In the genomic region with DNA sequence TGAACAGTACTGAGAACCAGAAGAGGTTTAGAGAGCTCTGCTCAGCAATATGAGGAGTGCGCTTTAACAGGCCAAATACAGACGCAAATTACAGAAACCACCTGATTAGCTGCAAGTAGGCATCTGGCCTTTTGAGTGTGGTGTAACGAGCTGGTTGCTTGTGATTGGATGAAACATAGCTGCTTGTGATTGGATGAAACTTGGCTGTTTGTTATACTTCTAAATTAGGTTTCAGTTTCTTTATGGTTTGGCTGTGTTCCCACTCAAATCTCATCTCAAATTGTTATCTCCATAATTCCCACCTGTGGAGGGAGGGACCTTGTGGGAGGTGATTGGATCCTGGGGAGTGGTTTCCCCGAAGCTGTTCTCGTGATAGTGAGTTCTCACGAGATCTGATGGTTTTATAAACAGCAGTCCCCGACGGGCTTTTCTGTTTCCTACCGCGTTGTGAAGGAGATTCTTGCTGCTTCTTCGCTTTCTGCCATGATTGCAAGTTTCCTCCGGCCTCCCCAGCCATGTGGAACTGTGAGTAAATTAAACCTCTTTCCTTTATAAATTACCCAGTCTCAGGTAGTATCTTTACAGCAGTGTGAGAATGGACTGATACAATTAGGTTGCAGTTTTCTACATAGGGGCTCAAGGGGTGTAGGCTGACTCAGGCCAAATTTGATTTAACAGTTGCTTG, we compare ENCODE assay signal across 1 cellular context.
TF ChIP-seq lines count a peak whose summit lies in the region.

No MANE protein-coding gene starts in this region.

TF ChIP-seq in HepG2, 621 proteins besides CTCF, POLR2A, EP300 and RAD21 (continued from another document and continues in another):
- TF ChIP-seq, protein P1, sequence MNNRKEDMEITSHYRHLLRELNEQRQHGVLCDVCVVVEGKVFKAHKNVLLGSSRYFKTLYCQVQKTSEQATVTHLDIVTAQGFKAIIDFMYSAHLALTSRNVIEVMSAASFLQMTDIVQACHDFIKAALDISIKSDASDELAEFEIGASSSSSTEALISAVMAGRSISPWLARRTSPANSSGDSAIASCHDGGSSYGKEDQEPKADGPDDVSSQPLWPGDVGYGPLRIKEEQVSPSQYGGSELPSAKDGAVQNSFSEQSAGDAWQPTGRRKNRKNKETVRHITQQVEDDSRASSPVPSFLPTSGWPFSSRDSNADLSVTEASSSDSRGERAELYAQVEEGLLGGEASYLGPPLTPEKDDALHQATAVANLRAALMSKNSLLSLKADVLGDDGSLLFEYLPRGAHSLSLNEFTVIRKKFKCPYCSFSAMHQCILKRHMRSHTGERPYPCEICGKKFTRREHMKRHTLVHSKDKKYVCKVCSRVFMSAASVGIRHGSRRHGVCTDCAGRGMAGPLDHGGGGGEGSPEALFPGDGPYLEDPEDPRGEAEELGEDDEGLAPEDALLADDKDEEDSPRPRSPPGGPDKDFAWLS (CRISPR knock-in tag; IDR thresholded peaks at IDR 0.05; ENCODE audit: borderline replicate concordance), result no peak
- TF ChIP-seq ZNF550 (CRISPR knock-in tag; IDR thresholded peaks at IDR 0.05; ENCODE audit: borderline replicate concordance), result no peak
- TF ChIP-seq MAZ (IDR thresholded peaks at IDR 0.05; ENCODE audit: borderline replicate concordance, low read depth, low read length), result no peak
- no peak for TF ChIP-seq MAZ (CRISPR knock-in tag; IDR thresholded peaks at IDR 0.05; ENCODE audit: low read depth)
- TF ChIP-seq, protein P2, sequence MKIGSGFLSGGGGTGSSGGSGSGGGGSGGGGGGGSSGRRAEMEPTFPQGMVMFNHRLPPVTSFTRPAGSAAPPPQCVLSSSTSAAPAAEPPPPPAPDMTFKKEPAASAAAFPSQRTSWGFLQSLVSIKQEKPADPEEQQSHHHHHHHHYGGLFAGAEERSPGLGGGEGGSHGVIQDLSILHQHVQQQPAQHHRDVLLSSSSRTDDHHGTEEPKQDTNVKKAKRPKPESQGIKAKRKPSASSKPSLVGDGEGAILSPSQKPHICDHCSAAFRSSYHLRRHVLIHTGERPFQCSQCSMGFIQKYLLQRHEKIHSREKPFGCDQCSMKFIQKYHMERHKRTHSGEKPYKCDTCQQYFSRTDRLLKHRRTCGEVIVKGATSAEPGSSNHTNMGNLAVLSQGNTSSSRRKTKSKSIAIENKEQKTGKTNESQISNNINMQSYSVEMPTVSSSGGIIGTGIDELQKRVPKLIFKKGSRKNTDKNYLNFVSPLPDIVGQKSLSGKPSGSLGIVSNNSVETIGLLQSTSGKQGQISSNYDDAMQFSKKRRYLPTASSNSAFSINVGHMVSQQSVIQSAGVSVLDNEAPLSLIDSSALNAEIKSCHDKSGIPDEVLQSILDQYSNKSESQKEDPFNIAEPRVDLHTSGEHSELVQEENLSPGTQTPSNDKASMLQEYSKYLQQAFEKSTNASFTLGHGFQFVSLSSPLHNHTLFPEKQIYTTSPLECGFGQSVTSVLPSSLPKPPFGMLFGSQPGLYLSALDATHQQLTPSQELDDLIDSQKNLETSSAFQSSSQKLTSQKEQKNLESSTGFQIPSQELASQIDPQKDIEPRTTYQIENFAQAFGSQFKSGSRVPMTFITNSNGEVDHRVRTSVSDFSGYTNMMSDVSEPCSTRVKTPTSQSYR (CRISPR knock-in tag; IDR thresholded peaks at IDR 0.05; ENCODE audit: borderline replicate concordance), result no peak
- no peak for TF ChIP-seq LCORL (IDR thresholded peaks at IDR 0.05)
- TF ChIP-seq LCORL (CRISPR knock-in tag; IDR thresholded peaks at IDR 0.05), result 0 out of 2 replicates have a peak, but pooled peaks have one; percentile 17
- TF ChIP-seq ZNF224 (CRISPR knock-in tag; IDR thresholded peaks at IDR 0.05), result no peak
- TF ChIP-seq MAF1 (CRISPR knock-in tag; IDR thresholded peaks at IDR 0.05; ENCODE audit: borderline replicate concordance), result no peak
- TF ChIP-seq CCAR2 (optimal IDR thresholded peaks at IDR 0.05; ENCODE audit: low read depth, low read length), result no peak
- peak; percentile 26; the same call in 1 of the 2 replicates for TF ChIP-seq CEBPG (CRISPR knock-in tag; IDR thresholded peaks at IDR 0.05)
- peak in 1 of 2 experiments; percentile 73; a peak in 2 of 4 replicates for TF ChIP-seq KLF16 (CRISPR knock-in tag; IDR thresholded peaks at IDR 0.05)
- TF ChIP-seq FOSL1 (CRISPR knock-in tag; IDR thresholded peaks at IDR 0.05; ENCODE audit: borderline replicate concordance), result no peak
- no peak for TF ChIP-seq CCDC6 (CRISPR knock-in tag; IDR thresholded peaks at IDR 0.05)
- TF ChIP-seq, protein P3, sequence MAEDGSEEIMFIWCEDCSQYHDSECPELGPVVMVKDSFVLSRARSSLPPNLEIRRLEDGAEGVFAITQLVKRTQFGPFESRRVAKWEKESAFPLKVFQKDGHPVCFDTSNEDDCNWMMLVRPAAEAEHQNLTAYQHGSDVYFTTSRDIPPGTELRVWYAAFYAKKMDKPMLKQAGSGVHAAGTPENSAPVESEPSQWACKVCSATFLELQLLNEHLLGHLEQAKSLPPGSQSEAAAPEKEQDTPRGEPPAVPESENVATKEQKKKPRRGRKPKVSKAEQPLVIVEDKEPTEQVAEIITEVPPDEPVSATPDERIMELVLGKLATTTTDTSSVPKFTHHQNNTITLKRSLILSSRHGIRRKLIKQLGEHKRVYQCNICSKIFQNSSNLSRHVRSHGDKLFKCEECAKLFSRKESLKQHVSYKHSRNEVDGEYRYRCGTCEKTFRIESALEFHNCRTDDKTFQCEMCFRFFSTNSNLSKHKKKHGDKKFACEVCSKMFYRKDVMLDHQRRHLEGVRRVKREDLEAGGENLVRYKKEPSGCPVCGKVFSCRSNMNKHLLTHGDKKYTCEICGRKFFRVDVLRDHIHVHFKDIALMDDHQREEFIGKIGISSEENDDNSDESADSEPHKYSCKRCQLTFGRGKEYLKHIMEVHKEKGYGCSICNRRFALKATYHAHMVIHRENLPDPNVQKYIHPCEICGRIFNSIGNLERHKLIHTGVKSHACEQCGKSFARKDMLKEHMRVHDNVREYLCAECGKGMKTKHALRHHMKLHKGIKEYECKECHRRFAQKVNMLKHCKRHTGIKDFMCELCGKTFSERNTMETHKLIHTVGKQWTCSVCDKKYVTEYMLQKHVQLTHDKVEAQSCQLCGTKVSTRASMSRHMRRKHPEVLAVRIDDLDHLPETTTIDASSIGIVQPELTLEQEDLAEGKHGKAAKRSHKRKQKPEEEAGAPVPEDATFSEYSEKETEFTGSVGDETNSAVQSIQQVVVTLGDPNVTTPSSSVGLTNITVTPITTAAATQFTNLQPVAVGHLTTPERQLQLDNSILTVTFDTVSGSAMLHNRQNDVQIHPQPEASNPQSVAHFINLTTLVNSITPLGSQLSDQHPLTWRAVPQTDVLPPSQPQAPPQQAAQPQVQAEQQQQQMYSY (CRISPR knock-in tag; IDR thresholded peaks at IDR 0.05), result no peak
- no peak for TF ChIP-seq ZIK1 (CRISPR knock-in tag; IDR thresholded peaks at IDR 0.05; ENCODE audit: borderline replicate concordance, low read depth)
- peak; percentile 54; the same call in 1 of the 2 replicates for TF ChIP-seq THAP11 (CRISPR knock-in tag; IDR thresholded peaks at IDR 0.05)
- no peak; the same call in 1 of the 2 replicates for TF ChIP-seq HOXA3 (CRISPR knock-in tag; IDR thresholded peaks at IDR 0.05)
- TF ChIP-seq, protein P4, sequence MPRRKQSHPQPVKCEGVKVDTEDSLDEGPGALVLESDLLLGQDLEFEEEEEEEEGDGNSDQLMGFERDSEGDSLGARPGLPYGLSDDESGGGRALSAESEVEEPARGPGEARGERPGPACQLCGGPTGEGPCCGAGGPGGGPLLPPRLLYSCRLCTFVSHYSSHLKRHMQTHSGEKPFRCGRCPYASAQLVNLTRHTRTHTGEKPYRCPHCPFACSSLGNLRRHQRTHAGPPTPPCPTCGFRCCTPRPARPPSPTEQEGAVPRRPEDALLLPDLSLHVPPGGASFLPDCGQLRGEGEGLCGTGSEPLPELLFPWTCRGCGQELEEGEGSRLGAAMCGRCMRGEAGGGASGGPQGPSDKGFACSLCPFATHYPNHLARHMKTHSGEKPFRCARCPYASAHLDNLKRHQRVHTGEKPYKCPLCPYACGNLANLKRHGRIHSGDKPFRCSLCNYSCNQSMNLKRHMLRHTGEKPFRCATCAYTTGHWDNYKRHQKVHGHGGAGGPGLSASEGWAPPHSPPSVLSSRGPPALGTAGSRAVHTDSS (CRISPR knock-in tag; conservative IDR thresholded peaks at IDR 0.05), result no peak
- TF ChIP-seq, protein P5, sequence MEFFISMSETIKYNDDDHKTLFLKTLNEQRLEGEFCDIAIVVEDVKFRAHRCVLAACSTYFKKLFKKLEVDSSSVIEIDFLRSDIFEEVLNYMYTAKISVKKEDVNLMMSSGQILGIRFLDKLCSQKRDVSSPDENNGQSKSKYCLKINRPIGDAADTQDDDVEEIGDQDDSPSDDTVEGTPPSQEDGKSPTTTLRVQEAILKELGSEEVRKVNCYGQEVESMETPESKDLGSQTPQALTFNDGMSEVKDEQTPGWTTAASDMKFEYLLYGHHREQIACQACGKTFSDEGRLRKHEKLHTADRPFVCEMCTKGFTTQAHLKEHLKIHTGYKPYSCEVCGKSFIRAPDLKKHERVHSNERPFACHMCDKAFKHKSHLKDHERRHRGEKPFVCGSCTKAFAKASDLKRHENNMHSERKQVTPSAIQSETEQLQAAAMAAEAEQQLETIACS (CRISPR knock-in tag; IDR thresholded peaks at IDR 0.05), result no peak
- no peak; the same call in 1 of the 2 replicates for TF ChIP-seq RBFOX2 (IDR thresholded peaks at IDR 0.05; ENCODE audit: low read depth, low read length)
- TF ChIP-seq NCOR1 (IDR thresholded peaks at IDR 0.05; ENCODE audit: borderline replicate concordance, low read length), result no peak
- no peak for TF ChIP-seq MTA1 (CRISPR knock-in tag; IDR thresholded peaks at IDR 0.05; ENCODE audit: borderline replicate concordance)
- TF ChIP-seq ATF7 (IDR thresholded peaks at IDR 0.05), result no peak
- TF ChIP-seq ATF7 (CRISPR knock-in tag; IDR thresholded peaks at IDR 0.05), result no peak
- TF ChIP-seq ZNF12 (CRISPR knock-in tag; IDR thresholded peaks at IDR 0.05), result no peak; the same call in 1 of the 2 replicates
- TF ChIP-seq, protein P6, sequence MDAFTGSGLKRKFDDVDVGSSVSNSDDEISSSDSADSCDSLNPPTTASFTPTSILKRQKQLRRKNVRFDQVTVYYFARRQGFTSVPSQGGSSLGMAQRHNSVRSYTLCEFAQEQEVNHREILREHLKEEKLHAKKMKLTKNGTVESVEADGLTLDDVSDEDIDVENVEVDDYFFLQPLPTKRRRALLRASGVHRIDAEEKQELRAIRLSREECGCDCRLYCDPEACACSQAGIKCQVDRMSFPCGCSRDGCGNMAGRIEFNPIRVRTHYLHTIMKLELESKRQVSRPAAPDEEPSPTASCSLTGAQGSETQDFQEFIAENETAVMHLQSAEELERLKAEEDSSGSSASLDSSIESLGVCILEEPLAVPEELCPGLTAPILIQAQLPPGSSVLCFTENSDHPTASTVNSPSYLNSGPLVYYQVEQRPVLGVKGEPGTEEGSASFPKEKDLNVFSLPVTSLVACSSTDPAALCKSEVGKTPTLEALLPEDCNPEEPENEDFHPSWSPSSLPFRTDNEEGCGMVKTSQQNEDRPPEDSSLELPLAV (CRISPR knock-in tag; conservative IDR thresholded peaks at IDR 0.05; ENCODE audit: low read depth), result no peak
- TF ChIP-seq IRX3 (CRISPR knock-in tag; IDR thresholded peaks at IDR 0.05; ENCODE audit: borderline replicate concordance, low read depth), result 0 out of 2 replicates have a peak, but pooled peaks have one; percentile 52
- no peak for TF ChIP-seq PHB2 (IDR thresholded peaks at IDR 0.05; ENCODE audit: partially characterized antibody)
- peak; percentile 20; the same call in 1 of the 2 replicates for TF ChIP-seq ZNF33B (CRISPR knock-in tag; IDR thresholded peaks at IDR 0.05)
- TF ChIP-seq, protein P7, sequence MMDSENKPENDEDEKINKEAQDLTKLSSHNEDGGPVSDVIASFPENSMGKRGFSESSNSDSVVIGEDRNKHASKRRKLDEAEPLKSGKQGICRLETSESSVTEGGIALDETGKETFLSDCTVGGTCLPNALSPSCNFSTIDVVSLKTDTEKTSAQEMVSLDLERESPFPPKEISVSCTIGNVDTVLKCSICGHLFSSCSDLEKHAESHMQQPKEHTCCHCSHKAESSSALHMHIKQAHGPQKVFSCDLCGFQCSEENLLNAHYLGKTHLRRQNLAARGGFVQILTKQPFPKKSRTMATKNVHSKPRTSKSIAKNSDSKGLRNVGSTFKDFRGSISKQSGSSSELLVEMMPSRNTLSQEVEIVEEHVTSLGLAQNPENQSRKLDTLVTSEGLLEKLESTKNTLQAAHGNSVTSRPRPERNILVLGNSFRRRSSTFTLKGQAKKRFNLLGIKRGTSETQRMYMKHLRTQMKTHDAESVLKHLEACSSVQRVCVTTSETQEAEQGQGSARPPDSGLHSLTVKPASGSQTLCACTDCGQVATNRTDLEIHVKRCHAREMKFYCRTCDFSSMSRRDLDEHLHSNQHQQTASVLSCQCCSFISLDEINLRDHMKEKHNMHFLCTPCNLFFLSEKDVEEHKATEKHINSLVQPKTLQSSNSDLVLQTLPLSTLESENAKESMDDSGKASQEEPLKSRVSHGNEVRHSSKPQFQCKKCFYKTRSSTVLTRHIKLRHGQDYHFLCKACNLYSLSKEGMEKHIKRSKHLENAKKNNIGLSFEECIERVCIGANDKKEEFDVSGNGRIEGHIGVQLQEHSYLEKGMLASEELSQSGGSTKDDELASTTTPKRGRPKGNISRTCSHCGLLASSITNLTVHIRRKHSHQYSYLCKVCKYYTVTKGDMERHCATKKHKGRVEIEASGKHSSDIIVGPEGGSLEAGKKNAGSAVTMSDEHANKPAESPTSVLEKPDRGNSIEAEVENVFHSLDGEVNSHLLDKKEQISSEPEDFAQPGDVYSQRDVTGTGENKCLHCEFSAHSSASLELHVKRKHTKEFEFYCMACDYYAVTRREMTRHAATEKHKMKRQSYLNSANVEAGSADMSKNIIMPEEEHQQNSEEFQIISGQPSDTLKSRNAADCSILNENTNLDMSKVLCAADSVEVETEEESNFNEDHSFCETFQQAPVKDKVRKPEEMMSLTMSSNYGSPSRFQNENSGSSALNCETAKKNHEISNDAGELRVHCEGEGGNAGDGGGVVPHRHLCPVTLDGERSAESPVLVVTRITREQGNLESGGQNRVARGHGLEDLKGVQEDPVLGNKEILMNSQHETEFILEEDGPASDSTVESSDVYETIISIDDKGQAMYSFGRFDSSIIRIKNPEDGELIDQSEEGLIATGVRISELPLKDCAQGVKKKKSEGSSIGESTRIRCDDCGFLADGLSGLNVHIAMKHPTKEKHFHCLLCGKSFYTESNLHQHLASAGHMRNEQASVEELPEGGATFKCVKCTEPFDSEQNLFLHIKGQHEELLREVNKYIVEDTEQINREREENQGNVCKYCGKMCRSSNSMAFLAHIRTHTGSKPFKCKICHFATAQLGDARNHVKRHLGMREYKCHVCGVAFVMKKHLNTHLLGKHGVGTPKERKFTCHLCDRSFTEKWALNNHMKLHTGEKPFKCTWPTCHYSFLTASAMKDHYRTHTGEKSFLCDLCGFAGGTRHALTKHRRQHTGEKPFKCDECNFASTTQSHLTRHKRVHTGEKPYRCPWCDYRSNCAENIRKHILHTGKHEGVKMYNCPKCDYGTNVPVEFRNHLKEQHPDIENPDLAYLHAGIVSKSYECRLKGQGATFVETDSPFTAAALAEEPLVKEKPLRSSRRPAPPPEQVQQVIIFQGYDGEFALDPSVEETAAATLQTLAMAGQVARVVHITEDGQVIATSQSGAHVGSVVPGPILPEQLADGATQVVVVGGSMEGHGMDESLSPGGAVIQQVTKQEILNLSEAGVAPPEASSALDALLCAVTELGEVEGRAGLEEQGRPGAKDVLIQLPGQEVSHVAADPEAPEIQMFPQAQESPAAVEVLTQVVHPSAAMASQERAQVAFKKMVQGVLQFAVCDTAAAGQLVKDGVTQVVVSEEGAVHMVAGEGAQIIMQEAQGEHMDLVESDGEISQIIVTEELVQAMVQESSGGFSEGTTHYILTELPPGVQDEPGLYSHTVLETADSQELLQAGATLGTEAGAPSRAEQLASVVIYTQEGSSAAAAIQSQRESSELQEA (CRISPR knock-in tag; IDR thresholded peaks at IDR 0.05; ENCODE audit: not compliant biosample characterization), result no peak
- no peak for TF ChIP-seq FOXO1 (CRISPR knock-in tag; IDR thresholded peaks at IDR 0.05)
